ENCODE assay signal across 21 cellular contexts in genomic region chr6:16570221-16570553, GRCh38.
DNase-seq lines count a peak whose midpoint lies in the region; ATAC-seq and TF ChIP-seq lines count a peak whose summit lies in the region.
"Had no signal": no experiment of that assay in that cellular context is flagged by ENCODE, and none has a peak within 500 bp of the region (broad histone marks: within the 10 kb centered on the region; RNA-seq: fewer than 3 reads in every experiment).

No MANE protein-coding gene starts in this region.

- TF ChIP-seq CTCF in VCaP (conservative IDR thresholded peaks at IDR 0.05) (no peak), neutrophil (IDR thresholded peaks at IDR 0.05) (no peak)

- H3K27me3 ChIP-seq in neutrophil, result no peaks in the 10 kb centered on the region
- H3K27me3 ChIP-seq: BLaER1 had no signal

- ATAC-seq in activated CD4-positive, alpha-beta T cell treated with anti-CD3 and anti-CD28 coated beads for 36 hours, result peak; percentile 44
- ATAC-seq in HG03469 (IDR thresholded peaks at IDR 0.05; ENCODE audit: unreplicated experiment) (no peak), HG03378 (IDR thresholded peaks at IDR 0.05; ENCODE audit: unreplicated experiment) (no peak)
- ATAC-seq: GM12878, GM23338, HCT116 had no signal

- no peak for DNase-seq in activated CD4-positive, alpha-beta T cell treated with anti-CD3 and anti-CD28 coated beads for 36 hours
- DNase-seq in activated CD4-positive, alpha-beta T cell treated with anti-CD3 and anti-CD28 coated beads for 48 hours, result no peak
- no peak for DNase-seq in NCI-H2171 treated with DMSO at 0.1 percent for 48 hours (lab: John Stamatoyannopoulos, UW)
- DNase-seq: CD4-positive, alpha-beta T cell; CD8-positive, alpha-beta memory T cell; DMS 273 treated with DMSO at 0.1 percent for 48 hours; DMS79; EL; GDM1; H9 had no signal

- no peaks in the 10 kb centered on the region for H3K27me3 Mint-ChIP-seq in activated CD4-positive, alpha-beta T cell treated with anti-CD3 and anti-CD28 coated beads for 36 hours
- H3K27me3 Mint-ChIP-seq: B cell; CD4-positive, alpha-beta T cell had no signal

- no peaks in the 10 kb centered on the region for H3K36me3 ChIP-seq in neutrophil
- H3K36me3 ChIP-seq: BLaER1 had no signal

- H3K9me3 Mint-ChIP-seq in activated CD4-positive, alpha-beta T cell treated with anti-CD3 and anti-CD28 coated beads for 36 hours (ENCODE audit: low read depth), result no peaks in the 10 kb centered on the region
- H3K9me3 Mint-ChIP-seq: CD4-positive, alpha-beta T cell; CD8-positive, alpha-beta memory T cell; GM23338; H9 had no signal

- POLR2A ChIA-PET in activated CD4-positive, alpha-beta T cell treated with anti-CD3 and anti-CD28 coated beads for 36 hours (lab: Charles Lee), result no interaction called here

- H3K4me3 ChIP-seq in neutrophil (ENCODE audit: low read depth in 1 of 2, low read length in 1 of 2), result no peak overlapping the region
- H3K4me3 ChIP-seq: BLaER1, GM12878, GM23338 had no signal

- H3K36me3 Mint-ChIP-seq in activated CD4-positive, alpha-beta T cell treated with anti-CD3 and anti-CD28 coated beads for 36 hours (ENCODE audit: low read depth), result peaks cover 5% of the 10 kb centered on the region

- intact Hi-C loops in activated CD4-positive, alpha-beta T cell treated with anti-CD3 and anti-CD28 coated beads for 36 hours (cut with DNase I, micrococcal nuclease), result no loop called here

- H3K4me1 Mint-ChIP-seq in activated CD4-positive, alpha-beta T cell treated with anti-CD3 and anti-CD28 coated beads for 36 hours, result peaks cover 26% of the 10 kb centered on the region

- H3K9me3 ChIP-seq in neutrophil, result no peaks in the 10 kb centered on the region
- H3K9me3 ChIP-seq: BLaER1 had no signal

- H3K27ac ChIP-seq in VCaP, result peak overlapping the region; percentile 57; the same call in 1 of the 2 replicates
- H3K27ac ChIP-seq in neutrophil, result peak overlapping the region; percentile 40
- H3K27ac ChIP-seq: 22Rv1, BLaER1 had no signal

- H3K27ac Mint-ChIP-seq in activated CD4-positive, alpha-beta T cell treated with anti-CD3 and anti-CD28 coated beads for 36 hours, result no peak overlapping the region
- H3K27ac Mint-ChIP-seq: B cell; CD4-positive, alpha-beta T cell; GM23338; H9 had no signal

- H3K4me3 Mint-ChIP-seq in activated CD4-positive, alpha-beta T cell treated with anti-CD3 and anti-CD28 coated beads for 36 hours, result no peak overlapping the region
- H3K4me3 Mint-ChIP-seq: B cell; CD14-positive monocyte; CD4-positive, alpha-beta T cell; CD8-positive, alpha-beta memory T cell; GM23338; H9 had no signal

- CTCF ChIA-PET in activated CD4-positive, alpha-beta T cell treated with anti-CD3 and anti-CD28 coated beads for 36 hours (lab: Charles Lee), result no interaction called here

- H3K4me1 ChIP-seq in neutrophil (ENCODE audit: control insufficient read depth in 1 of 2, insufficient read depth in 1 of 2, low read depth in 1 of 2, low read length in 1 of 2), result peaks cover 9 to 15% of the 10 kb centered on the region in 2 experiments
